1 cellular context compared by ENCODE assay signal in the genomic region with DNA sequence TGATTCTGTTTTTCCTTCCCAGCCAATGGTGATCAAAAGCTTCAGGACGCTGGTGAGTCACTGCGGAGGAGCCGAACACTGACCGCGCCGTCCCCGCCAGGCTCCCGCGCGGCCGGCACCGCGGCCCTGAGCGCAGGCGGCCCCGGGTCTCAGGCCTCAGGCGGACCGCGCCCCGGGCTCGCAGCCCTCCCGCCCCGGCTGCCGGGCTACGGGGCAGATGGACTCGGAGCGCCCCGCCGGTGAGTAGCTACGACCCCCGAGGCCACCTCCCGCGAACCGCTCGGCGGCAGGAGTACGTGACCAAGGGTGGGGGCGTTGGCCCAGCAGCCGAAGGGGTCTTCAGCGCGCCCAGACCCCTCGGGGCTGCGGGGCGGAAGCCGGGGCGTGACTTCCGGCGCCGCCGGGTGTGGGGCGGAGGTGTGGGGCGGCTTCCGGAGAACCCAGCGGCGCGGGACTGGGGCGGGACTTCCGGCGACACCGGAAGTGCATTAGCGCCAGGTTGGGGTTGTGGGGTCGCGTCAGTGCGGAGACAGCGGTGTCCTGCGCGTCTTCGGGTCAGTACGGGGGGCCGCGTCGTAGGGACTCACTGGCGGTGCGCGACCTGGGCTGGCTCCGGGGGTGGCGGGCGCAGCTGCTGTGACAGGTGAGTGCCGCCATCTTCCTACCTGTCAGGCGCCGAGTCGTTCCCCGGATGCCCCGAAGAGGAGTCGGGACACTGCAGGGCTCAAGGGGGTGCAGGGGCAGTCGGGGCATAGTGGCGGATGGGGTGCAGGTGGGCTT.
A peak's percentile ranks its signal among the peaks of the same experiment; 100 is the strongest.
TF ChIP-seq lines count a peak whose summit lies in the region.

A gene with protein sequence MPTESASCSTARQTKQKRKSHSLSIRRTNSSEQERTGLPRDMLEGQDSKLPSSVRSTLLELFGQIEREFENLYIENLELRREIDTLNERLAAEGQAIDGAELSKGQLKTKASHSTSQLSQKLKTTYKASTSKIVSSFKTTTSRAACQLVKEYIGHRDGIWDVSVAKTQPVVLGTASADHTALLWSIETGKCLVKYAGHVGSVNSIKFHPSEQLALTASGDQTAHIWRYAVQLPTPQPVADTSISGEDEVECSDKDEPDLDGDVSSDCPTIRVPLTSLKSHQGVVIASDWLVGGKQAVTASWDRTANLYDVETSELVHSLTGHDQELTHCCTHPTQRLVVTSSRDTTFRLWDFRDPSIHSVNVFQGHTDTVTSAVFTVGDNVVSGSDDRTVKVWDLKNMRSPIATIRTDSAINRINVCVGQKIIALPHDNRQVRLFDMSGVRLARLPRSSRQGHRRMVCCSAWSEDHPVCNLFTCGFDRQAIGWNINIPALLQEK (plus strand): TSS at position 60 of the 780 bp plus-strand sequence. CDS start 15,771 bp downstream, outside the sequence.

TF ChIP-seq in K562, 482 proteins besides CTCF, POLR2A, EP300 and RAD21 (continued from another document):
- TF ChIP-seq, protein P1, sequence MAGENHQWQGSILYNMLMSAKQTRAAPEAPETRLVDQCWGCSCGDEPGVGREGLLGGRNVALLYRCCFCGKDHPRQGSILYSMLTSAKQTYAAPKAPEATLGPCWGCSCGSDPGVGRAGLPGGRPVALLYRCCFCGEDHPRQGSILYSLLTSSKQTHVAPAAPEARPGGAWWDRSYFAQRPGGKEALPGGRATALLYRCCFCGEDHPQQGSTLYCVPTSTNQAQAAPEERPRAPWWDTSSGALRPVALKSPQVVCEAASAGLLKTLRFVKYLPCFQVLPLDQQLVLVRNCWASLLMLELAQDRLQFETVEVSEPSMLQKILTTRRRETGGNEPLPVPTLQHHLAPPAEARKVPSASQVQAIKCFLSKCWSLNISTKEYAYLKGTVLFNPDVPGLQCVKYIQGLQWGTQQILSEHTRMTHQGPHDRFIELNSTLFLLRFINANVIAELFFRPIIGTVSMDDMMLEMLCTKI (IDR thresholded peaks at IDR 0.05; ENCODE audit: partially characterized antibody), result no peak
- peak; percentile 62 for TF ChIP-seq KDM5B (IDR thresholded peaks at IDR 0.05; ENCODE audit: insufficient replicate concordance, low read depth, low read length)
- TF ChIP-seq PHF8 (IDR thresholded peaks at IDR 0.05; ENCODE audit: borderline replicate concordance, low read length), result peak; percentile 87; the same call in 1 of the 2 replicates
- 0 out of 2 replicates have a peak, but pooled peaks have one; percentile 23 for TF ChIP-seq SOX6 (IDR thresholded peaks at IDR 0.05)
- TF ChIP-seq PHF20 (IDR thresholded peaks at IDR 0.05; ENCODE audit: partially characterized antibody), result peak; percentile 70
TF ChIP-seq in K562: peak in this region for 128.
